20 cellular contexts compared by ENCODE assay signal in genomic region chr9:27124151-27124550, GRCh38. TPM values are rescaled to one million over a fixed set of nuclear protein-coding genes. Genes with fewer than 3 reads are reported as not detected.
A peak's percentile ranks its signal among the peaks of the same experiment; 100 is the strongest.
DNase-seq lines count a peak whose midpoint lies in the region; ATAC-seq and TF ChIP-seq lines count a peak whose summit lies in the region.
"Had no signal": no experiment of that assay in that cellular context is flagged by ENCODE, and none has a peak within 500 bp of the region (broad histone marks: within the 10 kb centered on the region; RNA-seq: fewer than 3 reads in every experiment).

No MANE protein-coding gene starts in this region.

- peaks cover 2% of the 10 kb centered on the region for H3K9me3 Mint-ChIP-seq in CD4-positive, alpha-beta T cell
- H3K9me3 Mint-ChIP-seq: neural crest cell, T-cell had no signal

- CTCF ChIA-PET in CD4-positive, alpha-beta T cell (lab: Charles Lee): no interaction called here

- POLR2A ChIA-PET in CD4-positive, alpha-beta T cell (lab: Charles Lee): no interaction called here

- H3K4me1 Mint-ChIP-seq in CD4-positive, alpha-beta T cell (ENCODE audit: low read depth): no peaks in the 10 kb centered on the region
- H3K4me1 Mint-ChIP-seq: B cell, neural crest cell, T-cell had no signal

- no peak for TF ChIP-seq POLR2A in gastrocnemius medialis (IDR thresholded peaks at IDR 0.05)

- no peaks in the 10 kb centered on the region for H3K27me3 ChIP-seq in gastrocnemius medialis
- no peaks in the 10 kb centered on the region for H3K27me3 ChIP-seq in CD4-positive, alpha-beta T cell (ENCODE audit: control insufficient read depth, insufficient read depth, low read length)

- TF ChIP-seq CTCF in fibroblast of the aortic adventitia (IDR thresholded peaks at IDR 0.05; ENCODE audit: insufficient read depth, low read length) (no peak), gastrocnemius medialis (IDR thresholded peaks at IDR 0.05 in 4 of 5, conservative IDR thresholded peaks at IDR 0.05 in 1 of 5) (no peak)
- TF ChIP-seq CTCF in CD4-positive, alpha-beta T cell (IDR thresholded peaks at IDR 0.05): no peak

- no peaks in the 10 kb centered on the region for H3K36me3 ChIP-seq in gastrocnemius medialis

- H3K27ac ChIP-seq in angular gyrus (ENCODE audit: low read depth, low read length): peak overlapping the region; percentile 40
- peak overlapping the region; percentile 59 to 89 (median 74) for H3K27ac ChIP-seq in gastrocnemius medialis
- no peak overlapping the region for H3K27ac ChIP-seq in CD4-positive, alpha-beta T cell (ENCODE audit: low read depth, low read length)
- H3K27ac ChIP-seq: KMS-11 had no signal

- no peak overlapping the region for H3K27ac Mint-ChIP-seq in CD4-positive, alpha-beta T cell
- H3K27ac Mint-ChIP-seq: B cell, T-cell had no signal

- in situ Hi-C loops in gastrocnemius medialis (cut with MboI; ENCODE audit: low sequenced_read_pairs in 4 of 4): no loop called here

- H3K27me3 Mint-ChIP-seq in CD4-positive, alpha-beta T cell: no peaks in the 10 kb centered on the region
- H3K27me3 Mint-ChIP-seq: B cell had no signal

- H3K4me3 Mint-ChIP-seq in CD4-positive, alpha-beta T cell: no peak overlapping the region
- H3K4me3 Mint-ChIP-seq: B cell, neural crest cell, T-cell had no signal

- H3K4me1 ChIP-seq in gastrocnemius medialis: peaks cover 16 to 29% of the 10 kb centered on the region in 2 donors
- H3K4me1 ChIP-seq: Caco-2 had no signal

- peak; percentile 75 to 87 for ATAC-seq in gastrocnemius medialis
- no peak for ATAC-seq in CD4-positive, alpha-beta T cell (ENCODE audit: poor library complexity)
- ATAC-seq: T-cell had no signal

- H3K4me3 ChIP-seq in fibroblast of the aortic adventitia (ENCODE audit: low read depth, low read length) (no peak overlapping the region), gastrocnemius medialis (no peak overlapping the region)

- peak; percentile 20 for DNase-seq in HPDE6-E6E7 (ENCODE audit: extremely low spot score)
- DNase-seq in fibroblast of the aortic adventitia (ENCODE audit: low read depth): peak; percentile 10
- peak; percentile 42 to 62 for DNase-seq in gastrocnemius medialis
- DNase-seq in CD4-positive, alpha-beta T cell: no peak
- no peak for DNase-seq in NCI-H774 (lab: John Stamatoyannopoulos, UW)
- DNase-seq in DMS79 treated with DMSO at 0.1 percent for 48 hours (lab: John Stamatoyannopoulos, UW): no peak
- DNase-seq: activated CD4-positive, alpha-beta T cell treated with anti-CD3 and anti-CD28 coated beads, Interleukin-2, amount 50 U/mL, for 4 hours; Caco-2; cerebellar nuclear complex; effector memory CD4-positive, alpha-beta T cell; left cardiac atrium; midbrain; NCI-H1930; NCI-H510A; stimulated activated CD4-positive, alpha-beta T cell treated with anti-CD3 and anti-CD28 coated beads, Interleukin-15, amount 100 ng/mL, for 24 hours; T-cell had no signal

- H3K36me3 Mint-ChIP-seq in CD4-positive, alpha-beta T cell (ENCODE audit: low read depth): no peaks in the 10 kb centered on the region
- H3K36me3 Mint-ChIP-seq: T-cell had no signal

- intact Hi-C loops in gastrocnemius medialis (cut with DNase I; ENCODE audit: low total_unique reads): no loop called here
- intact Hi-C loops in CD4-positive, alpha-beta T cell (cut with DNase I, micrococcal nuclease): no loop called here

- no peaks in the 10 kb centered on the region for H3K9me3 ChIP-seq in gastrocnemius medialis
- no peaks in the 10 kb centered on the region for H3K9me3 ChIP-seq in CD4-positive, alpha-beta T cell (ENCODE audit: control insufficient read depth, low read length)
- H3K9me3 ChIP-seq: Caco-2 had no signal

RNA-seq across cellular contexts. Expression of gene TEK, which starts 15.1 kb away (rescaled TPM):
- total RNA-seq in fibroblast of the aortic adventitia (ENCODE audit: low replicate concordance) (1.7 and 3.8 TPM in 2 replicates), gastrocnemius medialis (1 to 10 TPM; 8.1 to 9.0 (median 8.4) TPM)
- not detected for total RNA-seq in CD4-positive, alpha-beta T cell
- total RNA-seq: B cell, Caco-2 had no signal

Comparison
In these comparisons a context has a peak if more than half of its experiments do, and no peak if none do; other contexts are left out.
1. DNase-seq: peak in HPDE6-E6E7 (single experiment), fibroblast of the aortic adventitia (single experiment) and gastrocnemius medialis (2 of 2); none in CD4-positive, alpha-beta T cell (0 of 10), NCI-H774 (single experiment) and DMS79 treated with DMSO at 0.1 percent for 48 hours (single experiment).